In the genomic region with DNA sequence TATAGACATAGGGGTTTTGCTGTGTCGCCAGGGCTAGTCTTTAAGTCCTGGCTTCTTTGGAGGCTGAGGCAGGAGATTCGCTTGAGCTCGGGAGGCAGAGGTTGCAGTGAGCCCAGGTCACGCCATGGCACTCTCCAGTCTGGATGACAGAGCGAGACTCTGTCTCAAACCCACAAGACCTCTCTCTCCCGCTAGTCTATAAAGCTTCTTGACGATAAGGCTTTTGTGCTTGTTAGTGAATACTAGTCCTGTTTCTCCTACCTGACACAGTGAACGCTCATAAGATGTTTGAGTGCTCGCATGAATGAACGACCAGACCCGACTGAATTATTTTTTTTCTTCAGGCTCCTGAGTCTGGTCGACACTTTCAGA, we compare ENCODE assay signal across 1 cellular context.
TF ChIP-seq lines count a peak whose summit lies in the region.

No MANE protein-coding gene starts in this region.

TF ChIP-seq in HEK293, 187 proteins besides CTCF, POLR2A, EP300 and RAD21 (continued from another document):
- TF ChIP-seq HOXA7 (CRISPR knock-in tag; IDR thresholded peaks at IDR 0.05; ENCODE audit: borderline replicate concordance) = no peak
